ENCODE assay signal across 10 cellular contexts in the genomic region with DNA sequence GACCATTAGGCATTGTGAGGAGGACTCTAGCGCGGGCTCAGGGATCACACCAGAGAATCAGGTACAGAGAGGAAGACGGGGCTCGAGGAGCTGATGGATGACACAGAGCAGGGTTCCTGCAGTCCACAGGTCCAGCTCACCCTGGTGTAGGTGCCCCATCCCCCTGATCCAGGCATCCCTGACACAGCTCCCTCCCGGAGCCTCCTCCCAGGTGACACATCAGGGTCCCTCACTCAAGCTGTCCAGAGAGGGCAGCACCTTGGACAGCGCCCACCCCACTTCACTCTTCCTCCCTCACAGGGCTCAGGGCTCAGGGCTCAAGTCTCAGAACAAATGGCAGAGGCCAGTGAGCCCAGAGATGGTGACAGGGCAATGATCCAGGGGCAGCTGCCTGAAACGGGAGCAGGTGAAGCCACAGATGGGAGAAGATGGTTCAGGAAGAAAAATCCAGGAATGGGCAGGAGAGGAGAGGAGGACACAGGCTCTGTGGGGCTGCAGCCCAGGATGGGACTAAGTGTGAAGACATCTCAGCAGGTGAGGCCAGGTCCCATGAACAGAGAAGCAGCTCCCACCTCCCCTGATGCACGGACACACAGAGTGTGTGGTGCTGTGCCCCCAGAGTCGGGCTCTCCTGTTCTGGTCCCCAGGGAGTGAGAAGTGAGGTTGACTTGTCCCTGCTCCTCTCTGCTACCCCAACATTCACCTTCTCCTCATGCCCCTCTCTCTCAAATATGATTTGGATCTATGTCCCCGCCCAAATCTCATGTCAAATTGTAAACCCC. TPM values are rescaled to one million over a fixed set of nuclear protein-coding genes. Genes with fewer than 3 reads are reported as not detected.
DNase-seq lines count a peak whose midpoint lies in the region; ATAC-seq and TF ChIP-seq lines count a peak whose summit lies in the region.
"Had no signal": no experiment of that assay in that cellular context is flagged by ENCODE, and none has a peak within 500 bp of the region (broad histone marks: within the 10 kb centered on the region; RNA-seq: fewer than 3 reads in every experiment).

No MANE protein-coding gene starts in this region.

- H4K20me1 ChIP-seq in osteoblast (ENCODE audit: insufficient read depth, low read length), result no peaks in the 10 kb centered on the region

- H3K27ac ChIP-seq in body of pancreas (no peak overlapping the region), osteoblast (ENCODE audit: low read depth, low read length) (no peak overlapping the region)
- H3K27ac ChIP-seq: SJSA1 had no signal

- in situ Hi-C loops in GM13976 (cut with MboI; ENCODE audit: low sequenced_read_pairs, unreplicated experiment), result no loop called here

- H2AFZ ChIP-seq in osteoblast (ENCODE audit: low read length), result no peak overlapping the region

- H3K4me2 ChIP-seq in osteoblast (ENCODE audit: insufficient read depth, low read length), result no peak overlapping the region

- DNase-seq in GM13976 (ENCODE audit: low spot score), result peak; percentile 56
- peak; percentile 17 to 45 (median 36) for DNase-seq in body of pancreas
- DNase-seq in osteoblast (ENCODE audit: insufficient read length, low spot score, missing footprints), result peak; percentile 85
- no peak for DNase-seq in cerebellar cortex (ENCODE audit: low spot score)

- TF ChIP-seq POLR2A in body of pancreas (IDR thresholded peaks at IDR 0.05), result no peak

- WGBS in body of pancreas, 2 donors, result 23 to 34% methylated on average over 5 to 10 of the region's 10 CpGs

- TF ChIP-seq CTCF in GM13976 (IDR thresholded peaks at IDR 0.05; ENCODE audit: borderline replicate concordance, control extremely low read depth, extremely low read depth, insufficient read depth, missing control alignments) (no peak), body of pancreas (IDR thresholded peaks at IDR 0.05) (no peak), osteoblast (IDR thresholded peaks at IDR 0.05; ENCODE audit: extremely low read depth, low read depth, low read length) (no peak)

- no peaks in the 10 kb centered on the region for H3K79me2 ChIP-seq in osteoblast (ENCODE audit: insufficient read depth, low read length)

- intact Hi-C loops in body of pancreas (cut with DNase I), result no loop called here

- peaks cover 16% of the 10 kb centered on the region for H3K4me1 ChIP-seq in body of pancreas
- peaks cover 5% of the 10 kb centered on the region for H3K4me1 ChIP-seq in osteoblast (ENCODE audit: insufficient read depth, low read length)
- H3K4me1 ChIP-seq: SJSA1 had no signal

- ATAC-seq in body of pancreas (no peak), HG03439 (IDR thresholded peaks at IDR 0.05; ENCODE audit: unreplicated experiment) (no peak), HG03039 (IDR thresholded peaks at IDR 0.05; ENCODE audit: unreplicated experiment) (no peak), GM21367 (IDR thresholded peaks at IDR 0.05; ENCODE audit: unreplicated experiment) (no peak)

- H3K27me3 ChIP-seq in body of pancreas, result no peaks in the 10 kb centered on the region
- H3K27me3 ChIP-seq in osteoblast (ENCODE audit: insufficient read depth, low read length), result no peaks in the 10 kb centered on the region

- H3K36me3 ChIP-seq in body of pancreas (replicated peaks in 1 of 2; ENCODE audit: insufficient read depth in 1 of 2, low read depth in 2 of 2) (no peaks in the 10 kb centered on the region), osteoblast (ENCODE audit: insufficient read depth, low read length) (no peaks in the 10 kb centered on the region)
- H3K36me3 ChIP-seq: SJSA1 had no signal

- no peak overlapping the region for H3K4me3 ChIP-seq in body of pancreas
- H3K4me3 ChIP-seq in osteoblast (ENCODE audit: insufficient read depth, low read length), result no peak overlapping the region
- H3K4me3 ChIP-seq: lung, SJSA1 had no signal

- H3K9me3 ChIP-seq in body of pancreas (no peaks in the 10 kb centered on the region), osteoblast (ENCODE audit: low read depth, low read length) (no peaks in the 10 kb centered on the region)
- H3K9me3 ChIP-seq: SJSA1 had no signal

TF ChIP-seq in PFSK-1, 5 proteins besides CTCF, POLR2A, EP300 and RAD21:
- TF ChIP-seq FOXP2 (optimal IDR thresholded peaks at IDR 0.05; ENCODE audit: borderline replicate concordance, extremely low read depth, extremely low read length, insufficient read depth) (no peak), SIN3A (IDR thresholded peaks at IDR 0.05; ENCODE audit: borderline replicate concordance, insufficient read depth, low read length) (no peak), POLR2AphosphoS5 (IDR thresholded peaks at IDR 0.05; ENCODE audit: low read depth, low read length) (no peak), TAF1 (IDR thresholded peaks at IDR 0.05; ENCODE audit: borderline replicate concordance, insufficient read depth, low read length) (no peak)
- TF ChIP-seq, protein P1, sequence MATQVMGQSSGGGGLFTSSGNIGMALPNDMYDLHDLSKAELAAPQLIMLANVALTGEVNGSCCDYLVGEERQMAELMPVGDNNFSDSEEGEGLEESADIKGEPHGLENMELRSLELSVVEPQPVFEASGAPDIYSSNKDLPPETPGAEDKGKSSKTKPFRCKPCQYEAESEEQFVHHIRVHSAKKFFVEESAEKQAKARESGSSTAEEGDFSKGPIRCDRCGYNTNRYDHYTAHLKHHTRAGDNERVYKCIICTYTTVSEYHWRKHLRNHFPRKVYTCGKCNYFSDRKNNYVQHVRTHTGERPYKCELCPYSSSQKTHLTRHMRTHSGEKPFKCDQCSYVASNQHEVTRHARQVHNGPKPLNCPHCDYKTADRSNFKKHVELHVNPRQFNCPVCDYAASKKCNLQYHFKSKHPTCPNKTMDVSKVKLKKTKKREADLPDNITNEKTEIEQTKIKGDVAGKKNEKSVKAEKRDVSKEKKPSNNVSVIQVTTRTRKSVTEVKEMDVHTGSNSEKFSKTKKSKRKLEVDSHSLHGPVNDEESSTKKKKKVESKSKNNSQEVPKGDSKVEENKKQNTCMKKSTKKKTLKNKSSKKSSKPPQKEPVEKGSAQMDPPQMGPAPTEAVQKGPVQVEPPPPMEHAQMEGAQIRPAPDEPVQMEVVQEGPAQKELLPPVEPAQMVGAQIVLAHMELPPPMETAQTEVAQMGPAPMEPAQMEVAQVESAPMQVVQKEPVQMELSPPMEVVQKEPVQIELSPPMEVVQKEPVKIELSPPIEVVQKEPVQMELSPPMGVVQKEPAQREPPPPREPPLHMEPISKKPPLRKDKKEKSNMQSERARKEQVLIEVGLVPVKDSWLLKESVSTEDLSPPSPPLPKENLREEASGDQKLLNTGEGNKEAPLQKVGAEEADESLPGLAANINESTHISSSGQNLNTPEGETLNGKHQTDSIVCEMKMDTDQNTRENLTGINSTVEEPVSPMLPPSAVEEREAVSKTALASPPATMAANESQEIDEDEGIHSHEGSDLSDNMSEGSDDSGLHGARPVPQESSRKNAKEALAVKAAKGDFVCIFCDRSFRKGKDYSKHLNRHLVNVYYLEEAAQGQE (IDR thresholded peaks at IDR 0.05; ENCODE audit: insufficient read depth in 1 of 2, low read depth in 2 of 2, low read length in 2 of 2), result peak; percentile 91 to 96

RNA-seq across cellular contexts. Expression of a gene that starts 2.8 kb away (rescaled TPM):
- polyA plus RNA-seq in PFSK-1 (2012; ENCODE audit: insufficient read length, low read depth), result not detected
- 1 to 10 TPM in 1 of 2 donors, not detected in 1; 4.9 TPM for total RNA-seq in body of pancreas
- not detected in 2 replicates for total RNA-seq in osteoblast
- total RNA-seq: SJSA1 had no signal

RNA-seq across cellular contexts. Expression of a gene that starts 17.5 kb away (rescaled TPM):
- polyA plus RNA-seq in PFSK-1 (2012; ENCODE audit: insufficient read length, low read depth), result not detected
- under 1 TPM; 0.52 to 0.99 TPM for total RNA-seq in body of pancreas
- total RNA-seq in osteoblast, result not detected in 2 replicates
- total RNA-seq: SJSA1 had no signal

RNA-seq across cellular contexts. Expression of a gene that starts 49.7 kb away (rescaled TPM):
- not detected for polyA plus RNA-seq in PFSK-1 (2012; ENCODE audit: insufficient read length, low read depth)
- total RNA-seq in body of pancreas (10 to 100 TPM in 1 of 2 donors, 1 to 10 TPM in 1; 3.0 to 27.0 TPM), osteoblast (not detected in 2 replicates)
- total RNA-seq: SJSA1 had no signal
